Comparison of ENCODE assay signal across 1 cellular context in the genomic region with DNA sequence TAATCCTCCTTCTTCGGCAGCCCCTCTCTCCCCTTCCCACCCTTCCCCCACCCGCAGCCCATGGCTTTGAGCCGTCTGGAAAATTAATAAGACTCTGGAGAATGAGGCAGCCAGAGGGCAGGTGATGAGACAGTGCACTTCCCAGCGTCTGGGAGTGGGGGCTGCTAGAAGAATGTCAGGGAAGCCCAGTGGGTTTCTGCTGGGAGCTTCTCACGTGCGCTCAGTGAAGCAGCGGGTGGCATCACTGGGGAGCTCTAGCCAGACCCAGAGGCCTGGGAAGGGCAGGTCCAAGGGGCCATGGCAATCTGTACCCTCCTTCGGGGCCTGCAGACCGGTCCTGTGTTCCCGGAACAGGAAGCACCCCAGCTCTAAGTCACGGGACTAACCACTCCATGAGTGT.
TF ChIP-seq lines count a peak whose summit lies in the region.

No MANE protein-coding gene starts in this region.

TF ChIP-seq in IMR-90, 13 proteins besides CTCF, POLR2A, EP300 and RAD21:
- no peak for TF ChIP-seq MAFK (IDR thresholded peaks at IDR 0.05; ENCODE audit: low read depth, low read length)
- no peak for TF ChIP-seq ELK1 (IDR thresholded peaks at IDR 0.05; ENCODE audit: borderline replicate concordance, low read depth, low read length)
- no peak for TF ChIP-seq RFX5 (IDR thresholded peaks at IDR 0.05; ENCODE audit: low read depth, low read length)
- no peak for TF ChIP-seq RCOR1 (IDR thresholded peaks at IDR 0.05; ENCODE audit: insufficient replicate concordance, low read length)
- no peak; the same call in 1 of the 2 replicates for TF ChIP-seq CHD1 (IDR thresholded peaks at IDR 0.05; ENCODE audit: low read depth, low read length)
- peak; percentile 30; the same call in 1 of the 2 replicates for TF ChIP-seq BHLHE40 (IDR thresholded peaks at IDR 0.05; ENCODE audit: low read depth, low read length)
- no peak for TF ChIP-seq CEBPB (IDR thresholded peaks at IDR 0.05; ENCODE audit: low read depth, low read length)
- TF ChIP-seq FOS (IDR thresholded peaks at IDR 0.05; ENCODE audit: low read depth, low read length): no peak
